Comparison of ENCODE assay signal across 27 cellular contexts in genomic region chr17:58204796-58205195, GRCh38. TPM values are rescaled to one million over a fixed set of nuclear protein-coding genes. Genes with fewer than 3 reads are reported as not detected.
"Had no signal": no experiment of that assay in that cellular context is flagged by ENCODE, and none has a peak within 500 bp of the region (broad histone marks: within the 10 kb centered on the region; RNA-seq: fewer than 3 reads in every experiment).

No MANE protein-coding gene starts in this region.

- H3K36me3 Mint-ChIP-seq: activated naive CD4-positive, alpha-beta T cell treated with anti-CD3 and anti-CD28 coated beads, Interleukin-2, amount 50 U/mL, for 72 hours had no signal

- H3K9me3 Mint-ChIP-seq: activated CD4-positive, alpha-beta memory T cell treated with anti-CD3 and anti-CD28 coated beads for 36 hours; activated CD4-positive, alpha-beta T cell treated with anti-CD3 and anti-CD28 coated beads, Interleukin-2, amount 10 ng/mL, durations not matched to agents 7 days and 5 days; activated naive CD4-positive, alpha-beta T cell treated with anti-CD3 and anti-CD28 coated beads, Interleukin-2, amount 50 U/mL, for 72 hours; activated naive CD8-positive, alpha-beta T cell treated with anti-CD3 and anti-CD28 coated beads, Interleukin-2, amount 50 U/mL, for 24 hours; activated T-cell treated with anti-CD3 and anti-CD28 coated beads, Interleukin-2, amount 50 U/mL, for 4 hours; T-cell had no signal

- H3K27me3 ChIP-seq: ascending aorta, body of pancreas had no signal

- H3K27me3 Mint-ChIP-seq: activated CD4-positive, alpha-beta memory T cell treated with anti-CD3 and anti-CD28 coated beads for 36 hours; activated naive CD8-positive, alpha-beta T cell treated with anti-CD3 and anti-CD28 coated beads, Interleukin-2, amount 50 U/mL, for 24 hours had no signal

- H3K27ac Mint-ChIP-seq: activated CD4-positive, alpha-beta memory T cell treated with anti-CD3 and anti-CD28 coated beads for 36 hours; activated CD4-positive, alpha-beta T cell treated with anti-CD3 and anti-CD28 coated beads, Interleukin-2, amount 10 ng/mL, durations not matched to agents 7 days and 5 days; activated naive CD4-positive, alpha-beta T cell treated with anti-CD3 and anti-CD28 coated beads, Interleukin-2, amount 50 U/mL, for 72 hours; activated naive CD8-positive, alpha-beta T cell treated with anti-CD3 and anti-CD28 coated beads, Interleukin-2, amount 50 U/mL, for 24 hours; T-cell had no signal

- H3K4me1 Mint-ChIP-seq: activated CD4-positive, alpha-beta T cell treated with anti-CD3 and anti-CD28 coated beads, Interleukin-2, amount 10 ng/mL, durations not matched to agents 7 days and 5 days; activated naive CD8-positive, alpha-beta T cell treated with anti-CD3 and anti-CD28 coated beads, Interleukin-2, amount 50 U/mL, for 24 hours had no signal

- H3K9me3 ChIP-seq: ascending aorta, body of pancreas had no signal

- DNase-seq: activated CD4-positive, alpha-beta memory T cell treated with anti-CD3 and anti-CD28 coated beads for 36 hours; activated CD4-positive, alpha-beta T cell treated with anti-CD3 and anti-CD28 coated beads, Interleukin-2, amount 10 ng/mL, durations not matched to agents 7 days and 5 days; activated CD4-positive, CD25-positive, alpha-beta regulatory T cell; activated CD8-positive, alpha-beta memory T cell treated with anti-CD3 and anti-CD28 coated beads for 24 hours; activated effector memory CD4-positive, alpha-beta T cell treated with anti-CD3 and anti-CD28 coated beads, Interleukin-2, amount 50 U/mL, for 16 hours; activated naive CD4-positive, alpha-beta T cell treated with Interleukin-2 at 50 U/mL for 16 hours; activated naive CD8-positive, alpha-beta T cell treated with anti-CD3 and anti-CD28 coated beads, Interleukin-2, amount 50 U/mL, for 24 hours; activated T-cell treated with anti-CD3 and anti-CD28 coated beads, Interleukin-2, amount 50 U/mL, for 4 hours; amniotic stem cell; body of pancreas; central memory CD4-positive, alpha-beta T cell; Karpas-422; NCI-H1105; NCI-H1436; NCI-H1694 treated with DMSO at 0.1 percent for 48 hours; NCI-H2029 treated with DMSO at 0.1 percent for 48 hours; NCI-H510A treated with DMSO at 0.1 percent for 48 hours; NCI-H69; SHP77 treated with DMSO at 0.1 percent for 48 hours; T-cell had no signal

- H3K4me1 ChIP-seq: ascending aorta, body of pancreas had no signal

- H3K4me3 Mint-ChIP-seq: activated CD4-positive, alpha-beta memory T cell treated with anti-CD3 and anti-CD28 coated beads for 36 hours; activated CD4-positive, alpha-beta T cell treated with anti-CD3 and anti-CD28 coated beads, Interleukin-2, amount 10 ng/mL, durations not matched to agents 7 days and 5 days; activated naive CD8-positive, alpha-beta T cell treated with anti-CD3 and anti-CD28 coated beads, Interleukin-2, amount 50 U/mL, for 24 hours; activated T-cell treated with anti-CD3 and anti-CD28 coated beads, Interleukin-2, amount 50 U/mL, for 4 hours; T-cell had no signal

- H3K27ac ChIP-seq: ascending aorta, body of pancreas, SK-N-MC, VCaP had no signal

RNA-seq across cellular contexts. Expression of gene EPX, which starts 12.3 kb away (rescaled TPM):
- total RNA-seq: activated CD4-positive, alpha-beta memory T cell treated with anti-CD3 and anti-CD28 coated beads for 36 hours; activated CD4-positive, alpha-beta T cell treated with anti-CD3 and anti-CD28 coated beads, Interleukin-2, amount 10 ng/mL, durations not matched to agents 7 days and 5 days; activated naive CD4-positive, alpha-beta T cell treated with anti-CD3 and anti-CD28 coated beads, Interleukin-2, amount 50 U/mL, for 72 hours; activated T-cell treated with anti-CD3 and anti-CD28 coated beads, Interleukin-2, amount 50 U/mL, for 4 hours; ascending aorta; body of pancreas; bronchial epithelial cell; chondrocyte; T-helper 2 cell treated with Interferon-gamma antibody and Interleukin-4, amounts not matched to agents 100 ng/mL and 5 ng/mL, for 36 hours had no signal

RNA-seq across cellular contexts. Expression of gene LPO, which starts 33.6 kb away (rescaled TPM):
- total RNA-seq: activated CD4-positive, alpha-beta memory T cell treated with anti-CD3 and anti-CD28 coated beads for 36 hours; activated CD4-positive, alpha-beta T cell treated with anti-CD3 and anti-CD28 coated beads, Interleukin-2, amount 10 ng/mL, durations not matched to agents 7 days and 5 days; ascending aorta; body of pancreas; bronchial epithelial cell; chondrocyte; T-cell; T-helper 2 cell treated with Interferon-gamma antibody and Interleukin-4, amounts not matched to agents 100 ng/mL and 5 ng/mL, for 36 hours had no signal

RNA-seq across cellular contexts. Expression of gene OR4D2, which starts 38.0 kb away (rescaled TPM):
- total RNA-seq: activated CD4-positive, alpha-beta memory T cell treated with anti-CD3 and anti-CD28 coated beads for 36 hours; activated CD4-positive, alpha-beta T cell treated with anti-CD3 and anti-CD28 coated beads, Interleukin-2, amount 10 ng/mL, durations not matched to agents 7 days and 5 days; activated naive CD4-positive, alpha-beta T cell treated with anti-CD3 and anti-CD28 coated beads, Interleukin-2, amount 50 U/mL, for 72 hours; activated T-cell treated with anti-CD3 and anti-CD28 coated beads, Interleukin-2, amount 50 U/mL, for 4 hours; ascending aorta; body of pancreas; bronchial epithelial cell; chondrocyte; T-cell; T-helper 2 cell treated with Interferon-gamma antibody and Interleukin-4, amounts not matched to agents 100 ng/mL and 5 ng/mL, for 36 hours had no signal

RNA-seq across cellular contexts. Expression of gene OR4D1, which starts 56.6 kb away (rescaled TPM):
- total RNA-seq: ascending aorta, body of pancreas, bronchial epithelial cell, chondrocyte had no signal
